In genomic region chr9:134368571-134368970, GRCh38 we compare ENCODE assay signal across 19 cellular contexts. TPM values are rescaled to one million over a fixed set of nuclear protein-coding genes. Genes with fewer than 3 reads are reported as not detected.
DNase-seq lines count a peak whose midpoint lies in the region; TF ChIP-seq lines count a peak whose summit lies in the region.
"Had no signal": no experiment of that assay in that cellular context is flagged by ENCODE, and none has a peak within 500 bp of the region (broad histone marks: within the 10 kb centered on the region; RNA-seq: fewer than 3 reads in every experiment).

No MANE protein-coding gene starts in this region.

- TF ChIP-seq CTCF in adrenal gland (IDR thresholded peaks at IDR 0.05) (no peak), tibial nerve (IDR thresholded peaks at IDR 0.05) (no peak), GM13976 (IDR thresholded peaks at IDR 0.05; ENCODE audit: borderline replicate concordance, control extremely low read depth, extremely low read depth, insufficient read depth, missing control alignments) (no peak), foreskin fibroblast (IDR thresholded peaks at IDR 0.05; ENCODE audit: low read depth, low read length) (no peak)

- no peak overlapping the region for H3K4me2 ChIP-seq in mesenchymal stem cell (ENCODE audit: low read length, poor library complexity, severe bottlenecking)

- H2BK120ac ChIP-seq in mesenchymal stem cell (ENCODE audit: low read depth, low read length), result no peak overlapping the region

- H2AFZ ChIP-seq in mesenchymal stem cell (ENCODE audit: low read depth, low read length), result no peak overlapping the region

- TF ChIP-seq EP300 in tibial nerve (IDR thresholded peaks at IDR 0.05), result no peak

- no peak overlapping the region for H3K4me3 Mint-ChIP-seq in activated CD4-positive, alpha-beta memory T cell treated with anti-CD3 and anti-CD28 coated beads, Interleukin-2, amount 10 ng/mL, durations not matched to agents 7 days and 5 days
- no peak overlapping the region for H3K4me3 Mint-ChIP-seq in activated CD4-positive, alpha-beta memory T cell treated with anti-CD3 and anti-CD28 coated beads for 36 hours
- H3K4me3 Mint-ChIP-seq: activated CD4-positive, alpha-beta T cell treated with anti-CD3 and anti-CD28 coated beads, Interleukin-2, amount 10 ng/mL, durations not matched to agents 7 days and 5 days; B cell had no signal

- H3K23ac ChIP-seq in mesenchymal stem cell (ENCODE audit: low read length in 2 of 2), result peak overlapping the region in 1 of 2 experiments; percentile 63

- no peaks in the 10 kb centered on the region for H3K27me3 ChIP-seq in adrenal gland
- H3K27me3 ChIP-seq in mesenchymal stem cell (ENCODE audit: control insufficient read depth in 1 of 2, insufficient read depth in 1 of 2, low read length in 2 of 2), result no peaks in the 10 kb centered on the region
- no peaks in the 10 kb centered on the region for H3K27me3 ChIP-seq in tibial nerve
- H3K27me3 ChIP-seq: stomach had no signal

- H3K36me3 Mint-ChIP-seq in activated CD4-positive, alpha-beta memory T cell treated with anti-CD3 and anti-CD28 coated beads, Interleukin-2, amount 10 ng/mL, durations not matched to agents 7 days and 5 days (ENCODE audit: low read depth), result no peaks in the 10 kb centered on the region
- no peaks in the 10 kb centered on the region for H3K36me3 Mint-ChIP-seq in activated CD4-positive, alpha-beta memory T cell treated with anti-CD3 and anti-CD28 coated beads for 36 hours

- H3K4ac ChIP-seq in mesenchymal stem cell (ENCODE audit: low read depth in 1 of 2, low read length in 2 of 2), result peak overlapping the region in 1 of 2 experiments; percentile 12

- no peak overlapping the region for H2AK5ac ChIP-seq in mesenchymal stem cell (ENCODE audit: low read length, severe bottlenecking)

- H4K8ac ChIP-seq in mesenchymal stem cell (ENCODE audit: low read length), result peak overlapping the region; percentile 2

- H2BK5ac ChIP-seq in mesenchymal stem cell (ENCODE audit: low read depth, low read length, poor library complexity, severe bottlenecking), result no peak overlapping the region

- no peaks in the 10 kb centered on the region for H3K27me3 Mint-ChIP-seq in activated CD4-positive, alpha-beta memory T cell treated with anti-CD3 and anti-CD28 coated beads, Interleukin-2, amount 10 ng/mL, durations not matched to agents 7 days and 5 days
- H3K27me3 Mint-ChIP-seq in activated CD4-positive, alpha-beta memory T cell treated with anti-CD3 and anti-CD28 coated beads for 36 hours, result no peaks in the 10 kb centered on the region
- H3K27me3 Mint-ChIP-seq: activated CD4-positive, alpha-beta T cell treated with anti-CD3 and anti-CD28 coated beads, Interleukin-2, amount 10 ng/mL, durations not matched to agents 7 days and 5 days; B cell had no signal

- POLR2A ChIA-PET in activated CD4-positive, alpha-beta memory T cell treated with anti-CD3 and anti-CD28 coated beads, Interleukin-2, amount 10 ng/mL, durations not matched to agents 7 days and 5 days (lab: Charles Lee), result no interaction called here
- POLR2A ChIA-PET in activated CD4-positive, alpha-beta memory T cell treated with anti-CD3 and anti-CD28 coated beads for 36 hours (lab: Charles Lee), result no interaction called here

- in situ Hi-C loops in GM13976 (cut with MboI; ENCODE audit: low sequenced_read_pairs, unreplicated experiment), result no loop called here

- 60 to 88% (median 79%) methylated on average over 3 of the region's 3 CpGs for WGBS in adrenal gland, 4 donors
- WGBS in mesenchymal stem cell, result 80% methylated on average over 3 of the region's 3 CpGs
- WGBS in tibial nerve, 2 donors, result 67 to 72% methylated on average over 3 of the region's 3 CpGs

- H3K9me3 ChIP-seq in adrenal gland (replicated peaks in 1 of 3) (no peaks in the 10 kb centered on the region), mesenchymal stem cell (ENCODE audit: control insufficient read depth, low read length) (no peaks in the 10 kb centered on the region), tibial nerve (no peaks in the 10 kb centered on the region)
- H3K9me3 ChIP-seq: HAP-1, stomach had no signal

- H3K27ac ChIP-seq in adrenal gland (peak overlapping the region in 3 of 5 donors; percentile 91 to 96 (median 95)), mesenchymal stem cell (ENCODE audit: low read length, poor library complexity, severe bottlenecking) (no peak overlapping the region), tibial nerve (peak overlapping the region in 3 of 4 donors; percentile 17 to 96 (median 94))
- H3K27ac ChIP-seq: 22Rv1 had no signal

- peaks cover 3% of the 10 kb centered on the region for H3K9me3 Mint-ChIP-seq in activated CD4-positive, alpha-beta memory T cell treated with anti-CD3 and anti-CD28 coated beads, Interleukin-2, amount 10 ng/mL, durations not matched to agents 7 days and 5 days
- H3K9me3 Mint-ChIP-seq in activated CD4-positive, alpha-beta memory T cell treated with anti-CD3 and anti-CD28 coated beads for 36 hours, result no peaks in the 10 kb centered on the region
- H3K9me3 Mint-ChIP-seq: activated CD4-positive, alpha-beta T cell treated with anti-CD3 and anti-CD28 coated beads, Interleukin-2, amount 10 ng/mL, durations not matched to agents 7 days and 5 days had no signal

- peaks cover 74% of the 10 kb centered on the region for H3K79me1 ChIP-seq in mesenchymal stem cell (replicated peaks; ENCODE audit: low read length, poor library complexity, severe bottlenecking)

- H2BK15ac ChIP-seq in mesenchymal stem cell (ENCODE audit: low read depth, poor library complexity, severe bottlenecking), result no peak overlapping the region

- no peak overlapping the region for H3K9ac ChIP-seq in mesenchymal stem cell (ENCODE audit: low read length)

- DNase-seq in activated CD4-positive, alpha-beta memory T cell treated with anti-CD3 and anti-CD28 coated beads, Interleukin-2, amount 10 ng/mL, durations not matched to agents 7 days and 5 days, result no peak
- DNase-seq in activated CD4-positive, alpha-beta memory T cell treated with anti-CD3 and anti-CD28 coated beads for 36 hours, result no peak
- DNase-seq in adrenal gland (no peak), mesenchymal stem cell (peak; percentile 20), tibial nerve (ENCODE audit: low spot score in 2 of 2) (no peak), GM13976 (ENCODE audit: low spot score) (no peak), foreskin fibroblast (no peak), amniotic stem cell (lab: John Stamatoyannopoulos, UW) (no peak)
- DNase-seq: activated CD4-positive, alpha-beta T cell treated with anti-CD3 and anti-CD28 coated beads, Interleukin-2, amount 10 ng/mL, durations not matched to agents 7 days and 5 days; DMS 273 treated with DMSO at 0.1 percent for 48 hours; Karpas-422; NCI-H2081; NCI-H510A treated with DMSO at 0.1 percent for 48 hours; stimulated activated CD4-positive, alpha-beta T cell treated with anti-CD3 and anti-CD28 coated beads, Interleukin-4, amount 100 ng/mL, for 1 hour; stomach; SW 1271 had no signal

- peak overlapping the region in 1 of 2 experiments; percentile 44 for H3K18ac ChIP-seq in mesenchymal stem cell (ENCODE audit: low read depth in 1 of 2, low read length in 2 of 2)

- H3K4me1 Mint-ChIP-seq in activated CD4-positive, alpha-beta memory T cell treated with anti-CD3 and anti-CD28 coated beads, Interleukin-2, amount 10 ng/mL, durations not matched to agents 7 days and 5 days, result no peaks in the 10 kb centered on the region
- no peaks in the 10 kb centered on the region for H3K4me1 Mint-ChIP-seq in activated CD4-positive, alpha-beta memory T cell treated with anti-CD3 and anti-CD28 coated beads for 36 hours (ENCODE audit: low read depth)
- H3K4me1 Mint-ChIP-seq: activated CD4-positive, alpha-beta T cell treated with anti-CD3 and anti-CD28 coated beads, Interleukin-2, amount 10 ng/mL, durations not matched to agents 7 days and 5 days had no signal

- CTCF ChIA-PET in activated CD4-positive, alpha-beta memory T cell treated with anti-CD3 and anti-CD28 coated beads, Interleukin-2, amount 10 ng/mL, durations not matched to agents 7 days and 5 days (lab: Charles Lee), result no interaction called here
- CTCF ChIA-PET in activated CD4-positive, alpha-beta memory T cell treated with anti-CD3 and anti-CD28 coated beads for 36 hours (lab: Charles Lee), result no interaction called here

- H3K4me3 ChIP-seq in adrenal gland, result no peak overlapping the region
- H3K4me3 ChIP-seq in mesenchymal stem cell (ENCODE audit: insufficient read depth in 1 of 2, low read depth in 1 of 2, low read length in 2 of 2), result no peak overlapping the region
- H3K4me3 ChIP-seq in tibial nerve, result no peak overlapping the region
- no peak overlapping the region for H3K4me3 ChIP-seq in foreskin fibroblast (ENCODE audit: low read depth in 1 of 2, low read length in 2 of 2)
- H3K4me3 ChIP-seq: HAP-1, stomach had no signal

- peak overlapping the region; percentile 16 for H3K27ac Mint-ChIP-seq in activated CD4-positive, alpha-beta memory T cell treated with anti-CD3 and anti-CD28 coated beads, Interleukin-2, amount 10 ng/mL, durations not matched to agents 7 days and 5 days
- no peak overlapping the region for H3K27ac Mint-ChIP-seq in activated CD4-positive, alpha-beta memory T cell treated with anti-CD3 and anti-CD28 coated beads for 36 hours
- H3K27ac Mint-ChIP-seq: activated CD4-positive, alpha-beta T cell treated with anti-CD3 and anti-CD28 coated beads, Interleukin-2, amount 10 ng/mL, durations not matched to agents 7 days and 5 days; B cell had no signal

- H3K36me3 ChIP-seq in adrenal gland (replicated peaks in 1 of 2), result no peaks in the 10 kb centered on the region
- peaks cover 0 to 14% of the 10 kb centered on the region in 2 experiments for H3K36me3 ChIP-seq in mesenchymal stem cell (ENCODE audit: control insufficient read depth in 1 of 2, insufficient read depth in 2 of 2, low read depth in 1 of 2, low read length in 2 of 2)
- no peaks in the 10 kb centered on the region for H3K36me3 ChIP-seq in tibial nerve
- H3K36me3 ChIP-seq: HAP-1, stomach had no signal

- H2BK12ac ChIP-seq in mesenchymal stem cell (ENCODE audit: low read length in 2 of 2), result peak overlapping the region; percentile 4 to 55

- peak overlapping the region in 1 of 2 experiments; percentile 87 for H3K14ac ChIP-seq in mesenchymal stem cell (ENCODE audit: low read length in 2 of 2)

- H4K91ac ChIP-seq in mesenchymal stem cell (ENCODE audit: low read length), result no peak overlapping the region

- intact Hi-C loops in activated CD4-positive, alpha-beta memory T cell treated with anti-CD3 and anti-CD28 coated beads for 36 hours (cut with micrococcal nuclease), result no loop called here
- intact Hi-C loops in adrenal gland (cut with DNase I), result no loop called here

- TF ChIP-seq POLR2A in adrenal gland (IDR thresholded peaks at IDR 0.05) (no peak), tibial nerve (IDR thresholded peaks at IDR 0.05) (no peak)

- peaks cover 72 to 85% of the 10 kb centered on the region in 2 donors for H3K4me1 ChIP-seq in adrenal gland (replicated peaks in 1 of 2)
- peaks cover 64% of the 10 kb centered on the region for H3K4me1 ChIP-seq in mesenchymal stem cell (ENCODE audit: control insufficient read depth, insufficient read depth, low read depth, low read length)
- peaks cover 6 to 95% (median 83%) of the 10 kb centered on the region in 4 donors for H3K4me1 ChIP-seq in tibial nerve
- H3K4me1 ChIP-seq: HAP-1 had no signal

RNA-seq across cellular contexts. Expression of gene RXRA, which starts 42.3 kb away (rescaled TPM):
- total RNA-seq in activated CD4-positive, alpha-beta memory T cell treated with anti-CD3 and anti-CD28 coated beads, Interleukin-2, amount 10 ng/mL, durations not matched to agents 7 days and 5 days, result 1 to 10 TPM; 7.0 to 7.8 TPM
- 10 to 100 TPM; 22.1 to 22.5 TPM for total RNA-seq in activated CD4-positive, alpha-beta memory T cell treated with anti-CD3 and anti-CD28 coated beads for 36 hours
- total RNA-seq in adrenal gland (100 to 1,000 TPM in 4 of 8 donors, 10 to 100 TPM in 4; 64.2 to 114 (median 94.7) TPM), tibial nerve (10 to 100 TPM; 53.5 to 61.5 (median 56.5) TPM)
- 10 to 100 TPM; 16.1 to 72.9 (median 31.6) TPM for polyA plus RNA-seq in adrenal gland
- 37.8 TPM for polyA plus RNA-seq in mesenchymal stem cell (2013, experiment 1 of 2)
- polyA plus RNA-seq in mesenchymal stem cell (2013, experiment 2 of 2), result 38.3 TPM
